ENCODE assay signal across 22 cellular contexts in the genomic region with DNA sequence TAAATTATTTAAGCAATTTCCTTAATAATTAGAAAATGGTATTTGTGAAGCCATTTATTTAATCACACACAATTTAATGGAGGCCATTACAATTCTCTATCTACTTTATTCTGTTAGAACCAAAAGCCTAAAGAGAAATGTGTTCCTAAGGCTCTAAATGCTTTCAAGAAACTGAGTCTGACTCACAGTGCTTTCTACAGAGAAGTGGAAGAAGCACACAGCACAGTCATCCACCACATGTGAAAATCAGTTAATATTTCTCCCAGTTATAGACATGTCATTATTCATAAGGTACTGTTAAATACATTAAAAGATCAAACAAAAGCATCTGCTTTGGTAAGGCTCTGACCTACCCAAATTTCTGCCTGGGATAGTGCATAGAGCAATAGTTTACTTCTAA.
"Had no signal": no experiment of that assay in that cellular context is flagged by ENCODE, and none has a peak within 500 bp of the region (broad histone marks: within the 10 kb centered on the region; RNA-seq: fewer than 3 reads in every experiment).

No MANE protein-coding gene starts in this region.

- FAIRE-seq: endometrium, frontal cortex had no signal

- ATAC-seq: heart right ventricle, left colon, left ventricle myocardium superior, psoas muscle had no signal

- H3K4me1 Mint-ChIP-seq: central memory CD8-positive, alpha-beta T cell; naive B cell; nephron progenitor cell had no signal

- H3K9me3 Mint-ChIP-seq: central memory CD8-positive, alpha-beta T cell; naive B cell had no signal

- H3K27ac Mint-ChIP-seq: naive B cell, nephron progenitor cell had no signal

- H3K27me3 Mint-ChIP-seq: naive B cell had no signal

- H3K4me3 ChIP-seq: esophagus squamous epithelium, heart right ventricle, psoas muscle, sigmoid colon, stomach, thoracic aorta, transverse colon had no signal

- H3K27ac ChIP-seq: esophagus squamous epithelium, heart right ventricle, psoas muscle, sigmoid colon, stomach, thoracic aorta, transverse colon had no signal

- DNase-seq: effector memory CD4-positive, alpha-beta T cell; esophagus squamous epithelium; heart right ventricle; hypothalamus; islet precursor cell; left colon; left ventricle myocardium superior; mesendoderm; naive B cell; nephron progenitor cell; psoas muscle; sigmoid colon; small intestine; stimulated activated CD4-positive, alpha-beta T cell treated with anti-CD3 and anti-CD28 coated beads, Interleukin-12 subunit alpha, Interleukin-12 subunit beta, amount 100 ng/mL, for 4 hours; stimulated activated naive CD4-positive, alpha-beta T cell; stomach; substantia nigra; transverse colon had no signal

- H3K9me3 ChIP-seq: esophagus squamous epithelium, heart right ventricle, psoas muscle, sigmoid colon, stomach, thoracic aorta, transverse colon had no signal

- H3K36me3 ChIP-seq: esophagus squamous epithelium, heart right ventricle, sigmoid colon, stomach, thoracic aorta, transverse colon had no signal

- H3K36me3 Mint-ChIP-seq: naive B cell had no signal

- H3K4me1 ChIP-seq: sigmoid colon, transverse colon had no signal

- H3K4me3 Mint-ChIP-seq: central memory CD8-positive, alpha-beta T cell; naive B cell; nephron progenitor cell had no signal

- H3K27me3 ChIP-seq: esophagus squamous epithelium, heart right ventricle, sigmoid colon, stomach, transverse colon had no signal
